ENCODE assay signal across 8 cellular contexts in genomic region chr6:155493694-155494143, GRCh38. TPM values are rescaled to one million over a fixed set of nuclear protein-coding genes. Genes with fewer than 3 reads are reported as not detected.
DNase-seq lines count a peak whose midpoint lies in the region; ATAC-seq, FAIRE-seq and TF ChIP-seq lines count a peak whose summit lies in the region.

No MANE protein-coding gene starts in this region.

- no peak overlapping the region for H2AFZ ChIP-seq in hepatocyte

- H3K4me1 Mint-ChIP-seq in WTC11 (peaks cover 9% of the 10 kb centered on the region), T-cell (peaks cover 0 to 2% (median 2%) of the 10 kb centered on the region in 3 donors)

- H3K9me3 Mint-ChIP-seq in WTC11 (peaks cover 11% of the 10 kb centered on the region), T-cell (peaks cover 4 to 5% (median 5%) of the 10 kb centered on the region in 3 donors)

- TF ChIP-seq CTCF in BJ (IDR thresholded peaks at IDR 0.05; ENCODE audit: insufficient read depth, low read depth, low read length) = no peak
- TF ChIP-seq CTCF in WTC11 (IDR thresholded peaks at IDR 0.05) = no peak
- no peak for TF ChIP-seq CTCF in hepatocyte (IDR thresholded peaks at IDR 0.05; ENCODE audit: poor library complexity)

- H3K4me3 Mint-ChIP-seq in WTC11 (no peak overlapping the region), T-cell (no peak overlapping the region)

- H3K4me2 ChIP-seq in hepatocyte = no peak overlapping the region

- H3K36me3 ChIP-seq in BJ (ENCODE audit: control insufficient read depth, insufficient read depth, low read length) (no peaks in the 10 kb centered on the region; the same call in 1 of the 2 replicates), hepatocyte (replicated peaks; ENCODE audit: insufficient read depth, low read depth) (no peaks in the 10 kb centered on the region)

- H3K9me2 ChIP-seq in hepatocyte (replicated peaks; ENCODE audit: insufficient read depth) = no peaks in the 10 kb centered on the region

- H3K27ac Mint-ChIP-seq in WTC11 (no peak overlapping the region), T-cell (no peak overlapping the region)

- H3K4me3 ChIP-seq in BJ (ENCODE audit: low read depth, low read length) (no peak overlapping the region), hepatocyte (no peak overlapping the region)

- no peaks in the 10 kb centered on the region for H3K27me3 Mint-ChIP-seq in WTC11 (ENCODE audit: low read depth)
- H3K27me3 Mint-ChIP-seq in T-cell = peaks cover 0 to 4% of the 10 kb centered on the region in 2 donors

- CTCF ChIA-PET in BJ (lab: Yijun Ruan, JAX) (interaction anchor here (0.5 to 7.6 kb wide), 5 partner anchors 11 to 189 kb away, joined by 3 to 75 read pairs (median 4); no protein-coding TSS in a partner anchor), WTC11 (lab: Charles Lee) (interaction anchor here (0.8 to 1.2 kb wide), 2 partner anchors 85 to 153 kb away, joined by 3 read pairs; no protein-coding TSS in a partner anchor), T-cell (lab: Charles Lee) (no interaction called here)

- DNase-seq in BJ (ENCODE audit: low read depth) = peak; percentile 98
- no peak for DNase-seq in WTC11 (ENCODE audit: low spot score)
- peak; percentile 81 for DNase-seq in hepatocyte (ENCODE audit: low spot score)
- peak; percentile 83 for DNase-seq in urothelium cell line (ENCODE audit: low spot score)
- no peak for DNase-seq in T-cell
- no peak for DNase-seq in UCSD-AML1 (lab: John Stamatoyannopoulos, UW; ENCODE audit: unreplicated experiment)

- peak; percentile 91 for ATAC-seq in GM19395 (IDR thresholded peaks at IDR 0.05; ENCODE audit: unreplicated experiment)
- peak; percentile 95 for ATAC-seq in HG03378 (IDR thresholded peaks at IDR 0.05; ENCODE audit: unreplicated experiment)
- ATAC-seq in WTC11 = no peak
- no peak for ATAC-seq in T-cell (replicated peaks in 1 of 4)

- peaks cover 5% of the 10 kb centered on the region for H3K36me3 Mint-ChIP-seq in WTC11
- no peaks in the 10 kb centered on the region for H3K36me3 Mint-ChIP-seq in T-cell

- no peaks in the 10 kb centered on the region for H3K79me2 ChIP-seq in hepatocyte

- H3K27me3 ChIP-seq in BJ (ENCODE audit: control insufficient read depth, insufficient read depth, low read length) (no peaks in the 10 kb centered on the region), hepatocyte (no peaks in the 10 kb centered on the region)

- 20% methylated on average over 4 of the region's 4 CpGs for WGBS in hepatocyte (ENCODE audit: low lambda C conversion rate, missing lambda C conversion rate)

- no peak for FAIRE-seq in urothelium cell line (lab: Jason Lieb, UNC)

- H3K4me1 ChIP-seq in hepatocyte (ENCODE audit: insufficient read depth) = peaks cover 12% of the 10 kb centered on the region

- peak overlapping the region; percentile 76 for H3K27ac ChIP-seq in hepatocyte

- H3K9me3 ChIP-seq in hepatocyte (ENCODE audit: low read depth) = no peaks in the 10 kb centered on the region

- H4K20me1 ChIP-seq in hepatocyte (ENCODE audit: insufficient read depth, poor library complexity, severe bottlenecking) = no peaks in the 10 kb centered on the region

- POLR2A ChIA-PET in BJ (lab: Charles Lee) (no interaction called here), WTC11 (lab: Charles Lee) (no interaction called here), T-cell (lab: Charles Lee) (no interaction called here)

TF ChIP-seq in WTC11, 78 proteins besides CTCF, POLR2A, EP300 and RAD21:
- 0 out of 2 replicates have a peak, but pooled peaks have one; percentile 39 for TF ChIP-seq GABPB1 (CRISPR knock-in tag; IDR thresholded peaks at IDR 0.05)
- TF ChIP-seq, protein P1, sequence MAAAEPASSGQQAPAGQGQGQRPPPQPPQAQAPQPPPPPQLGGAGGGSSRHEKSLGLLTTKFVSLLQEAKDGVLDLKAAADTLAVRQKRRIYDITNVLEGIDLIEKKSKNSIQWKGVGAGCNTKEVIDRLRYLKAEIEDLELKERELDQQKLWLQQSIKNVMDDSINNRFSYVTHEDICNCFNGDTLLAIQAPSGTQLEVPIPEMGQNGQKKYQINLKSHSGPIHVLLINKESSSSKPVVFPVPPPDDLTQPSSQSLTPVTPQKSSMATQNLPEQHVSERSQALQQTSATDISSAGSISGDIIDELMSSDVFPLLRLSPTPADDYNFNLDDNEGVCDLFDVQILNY (CRISPR knock-in tag; IDR thresholded peaks at IDR 0.05) = no peak

RNA-seq across cellular contexts. Expression of gene NOX3, which starts 38.1 kb away (rescaled TPM):
- polyA plus RNA-seq in BJ (2011; rRNA removed) = not detected in 2 replicates
- not detected in 2 replicates for polyA minus RNA-seq in BJ (2011; rRNA and poly(A)+ RNA removed)
- 0.09 TPM in 1 of 3 replicates, not detected in the others for total RNA-seq in WTC11 (2021)
- total RNA-seq in hepatocyte = not detected in 2 replicates
- not detected in 2 replicates for polyA plus RNA-seq in hepatocyte
- not detected for total RNA-seq in T-cell

Comparison
In these comparisons a context has a peak if more than half of its experiments do, and no peak if none do; other contexts are left out.
1. DNase-seq: peak in BJ (single experiment), hepatocyte (single experiment) and urothelium cell line (single experiment); none in WTC11 (single experiment), T-cell (0 of 34) and UCSD-AML1 (single experiment).
2. ATAC-seq: peak in GM19395 (single experiment) and HG03378 (single experiment); none in WTC11 (single experiment) and T-cell (0 of 4).
3. CTCF ChIA-PET loops: an anchor here in BJ (0.5 to 7.6 kb wide) and WTC11 (0.8 to 1.2 kb wide); none called in T-cell.